ENCODE assay signal across 19 cellular contexts in genomic region chr1:245332513-245332912, GRCh38.
DNase-seq lines count a peak whose midpoint lies in the region; ATAC-seq lines count a peak whose summit lies in the region.
"Had no signal": no experiment of that assay in that cellular context is flagged by ENCODE, and none has a peak within 500 bp of the region (broad histone marks: within the 10 kb centered on the region; RNA-seq: fewer than 3 reads in every experiment).

No MANE protein-coding gene starts in this region.

- H3K27ac ChIP-seq in substantia nigra (ENCODE audit: low read depth, low read length, poor library complexity, severe bottlenecking): no peak overlapping the region
- H3K27ac ChIP-seq: dorsolateral prefrontal cortex, hepatocyte, spleen had no signal

- CTCF ChIA-PET in activated CD8-positive, alpha-beta memory T cell treated with anti-CD3 and anti-CD28 coated beads, Interleukin-2, amount 10 ng/mL, durations not matched to agents 7 days and 5 days (lab: Charles Lee): no interaction called here
- CTCF ChIA-PET in T-cell (lab: Charles Lee): no interaction called here

- ATAC-seq in activated CD8-positive, alpha-beta memory T cell treated with anti-CD3 and anti-CD28 coated beads, Interleukin-2, amount 10 ng/mL, durations not matched to agents 7 days and 5 days: peak; percentile 58
- no peak for ATAC-seq in T-cell (replicated peaks in 1 of 4)
- no peak for ATAC-seq in HG02840 (IDR thresholded peaks at IDR 0.05; ENCODE audit: low FRiP score, unreplicated experiment)
- ATAC-seq: GM23338; left colon; PC-3; stimulated activated naive B cell treated with anti-CD40 and anti-IgM and Interleukin-4, amounts not matched to agents 10 μg/mL and 1 μg/mL and 100 μg/mL, for 72 hours had no signal

- no peak overlapping the region for H3K27ac Mint-ChIP-seq in activated CD8-positive, alpha-beta memory T cell treated with anti-CD3 and anti-CD28 coated beads, Interleukin-2, amount 10 ng/mL, durations not matched to agents 7 days and 5 days
- peak overlapping the region; percentile 42 for H3K27ac Mint-ChIP-seq in stimulated activated naive CD8-positive, alpha-beta T cell treated with anti-CD3 and anti-CD28 coated beads, Interleukin-15, Interleukin-2, amounts not matched to agents 100 ng/mL and 50 ng/mL, for 24 hours
- no peak overlapping the region for H3K27ac Mint-ChIP-seq in T-cell
- H3K27ac Mint-ChIP-seq: GM23338; stimulated activated naive B cell treated with anti-CD40 and anti-IgM and Interleukin-4, amounts not matched to agents 10 μg/mL and 1 μg/mL and 100 μg/mL, for 72 hours had no signal

- H3K36me3 Mint-ChIP-seq in activated CD8-positive, alpha-beta memory T cell treated with anti-CD3 and anti-CD28 coated beads, Interleukin-2, amount 10 ng/mL, durations not matched to agents 7 days and 5 days: no peaks in the 10 kb centered on the region
- H3K36me3 Mint-ChIP-seq in stimulated activated naive CD8-positive, alpha-beta T cell treated with anti-CD3 and anti-CD28 coated beads, Interleukin-15, Interleukin-2, amounts not matched to agents 100 ng/mL and 50 ng/mL, for 24 hours (ENCODE audit: low read depth): no peaks in the 10 kb centered on the region
- no peaks in the 10 kb centered on the region for H3K36me3 Mint-ChIP-seq in T-cell
- H3K36me3 Mint-ChIP-seq: stimulated activated naive B cell treated with anti-CD40 and anti-IgM and Interleukin-4, amounts not matched to agents 10 μg/mL and 1 μg/mL and 100 μg/mL, for 72 hours had no signal

- no peak overlapping the region for H3K4me3 Mint-ChIP-seq in activated CD8-positive, alpha-beta memory T cell treated with anti-CD3 and anti-CD28 coated beads, Interleukin-2, amount 10 ng/mL, durations not matched to agents 7 days and 5 days
- H3K4me3 Mint-ChIP-seq in stimulated activated naive CD8-positive, alpha-beta T cell treated with anti-CD3 and anti-CD28 coated beads, Interleukin-15, Interleukin-2, amounts not matched to agents 100 ng/mL and 50 ng/mL, for 24 hours: no peak overlapping the region
- H3K4me3 Mint-ChIP-seq in T-cell: no peak overlapping the region
- H3K4me3 Mint-ChIP-seq: brain; GM23338; stimulated activated naive B cell treated with anti-CD40 and anti-IgM and Interleukin-4, amounts not matched to agents 10 μg/mL and 1 μg/mL and 100 μg/mL, for 72 hours had no signal

- POLR2A ChIA-PET in T-cell (lab: Charles Lee): no interaction called here

- no peaks in the 10 kb centered on the region for H3K27me3 Mint-ChIP-seq in activated CD8-positive, alpha-beta memory T cell treated with anti-CD3 and anti-CD28 coated beads, Interleukin-2, amount 10 ng/mL, durations not matched to agents 7 days and 5 days
- H3K27me3 Mint-ChIP-seq in stimulated activated naive CD8-positive, alpha-beta T cell treated with anti-CD3 and anti-CD28 coated beads, Interleukin-15, Interleukin-2, amounts not matched to agents 100 ng/mL and 50 ng/mL, for 24 hours: peaks cover 30% of the 10 kb centered on the region
- peaks cover 0 to 5% of the 10 kb centered on the region in 2 donors for H3K27me3 Mint-ChIP-seq in T-cell

- no peaks in the 10 kb centered on the region for H3K9me3 Mint-ChIP-seq in activated CD8-positive, alpha-beta memory T cell treated with anti-CD3 and anti-CD28 coated beads, Interleukin-2, amount 10 ng/mL, durations not matched to agents 7 days and 5 days (ENCODE audit: low read depth)
- no peaks in the 10 kb centered on the region for H3K9me3 Mint-ChIP-seq in stimulated activated naive CD8-positive, alpha-beta T cell treated with anti-CD3 and anti-CD28 coated beads, Interleukin-15, Interleukin-2, amounts not matched to agents 100 ng/mL and 50 ng/mL, for 24 hours
- H3K9me3 Mint-ChIP-seq in T-cell: no peaks in the 10 kb centered on the region
- H3K9me3 Mint-ChIP-seq: brain; GM23338; stimulated activated naive B cell treated with anti-CD40 and anti-IgM and Interleukin-4, amounts not matched to agents 10 μg/mL and 1 μg/mL and 100 μg/mL, for 72 hours had no signal

- peak; percentile 33 for DNase-seq in activated T-cell treated with anti-CD3 and anti-CD28 coated beads for 24 hours (ENCODE audit: low read depth)
- no peak for DNase-seq in activated T-cell treated with anti-CD3 and anti-CD28 coated beads, Interleukin-2, amount 50 U/mL, for 1 hour
- DNase-seq in activated CD8-positive, alpha-beta memory T cell treated with anti-CD3 and anti-CD28 coated beads, Interleukin-2, amount 10 ng/mL, durations not matched to agents 7 days and 5 days: peak; percentile 52
- DNase-seq in renal cortical epithelial cell (ENCODE audit: low read depth): peak; percentile 61
- no peak for DNase-seq in T-cell
- no peak for DNase-seq in substantia nigra (lab: John Stamatoyannopoulos, UW)
- DNase-seq: dorsolateral prefrontal cortex; left colon; NCI-H1436 treated with DMSO at 0.1 percent for 48 hours; NCI-H510A treated with DMSO at 0.1 percent for 48 hours; PC-3; SK-N-SH; spleen; stimulated activated naive B cell treated with anti-CD40 and anti-IgM and Interleukin-4, amounts not matched to agents 10 μg/mL and 1 μg/mL and 100 μg/mL, for 72 hours had no signal

- H3K4me1 Mint-ChIP-seq in activated CD8-positive, alpha-beta memory T cell treated with anti-CD3 and anti-CD28 coated beads, Interleukin-2, amount 10 ng/mL, durations not matched to agents 7 days and 5 days: peaks cover 5% of the 10 kb centered on the region
- peaks cover 26% of the 10 kb centered on the region for H3K4me1 Mint-ChIP-seq in stimulated activated naive CD8-positive, alpha-beta T cell treated with anti-CD3 and anti-CD28 coated beads, Interleukin-15, Interleukin-2, amounts not matched to agents 100 ng/mL and 50 ng/mL, for 24 hours (ENCODE audit: low read depth)
- peaks cover 0 to 2% (median 1%) of the 10 kb centered on the region in 3 donors for H3K4me1 Mint-ChIP-seq in T-cell
- H3K4me1 Mint-ChIP-seq: stimulated activated naive B cell treated with anti-CD40 and anti-IgM and Interleukin-4, amounts not matched to agents 10 μg/mL and 1 μg/mL and 100 μg/mL, for 72 hours had no signal

Comparison
In these comparisons a context has a peak if more than half of its experiments do, and no peak if none do; other contexts are left out.
1. DNase-seq: peak in activated T-cell treated with anti-CD3 and anti-CD28 coated beads for 24 hours (single experiment), activated CD8-positive, alpha-beta memory T cell treated with anti-CD3 and anti-CD28 coated beads, Interleukin-2, amount 10 ng/mL, durations not matched to agents 7 days and 5 days (single experiment) and renal cortical epithelial cell (single experiment); none in activated T-cell treated with anti-CD3 and anti-CD28 coated beads, Interleukin-2, amount 50 U/mL, for 1 hour (single experiment), T-cell (0 of 34) and substantia nigra (0 of 49).